8 cellular contexts compared by ENCODE assay signal in genomic region chr6:32609731-32610640, GRCh38. TPM values are rescaled to one million over a fixed set of nuclear protein-coding genes. Genes with fewer than 3 reads are reported as not detected.
A peak's percentile ranks its signal among the peaks of the same experiment; 100 is the strongest.
DNase-seq lines count a peak whose midpoint lies in the region; ATAC-seq and TF ChIP-seq lines count a peak whose summit lies in the region.

No MANE protein-coding gene starts in this region.

- H3K4me3 ChIP-seq in RWPE2 (ENCODE audit: severe bottlenecking) (no peak overlapping the region), right atrium auricular region (no peak overlapping the region)

- TF ChIP-seq CTCF in RWPE2 (IDR thresholded peaks at IDR 0.05; ENCODE audit: poor library complexity, severe bottlenecking) (no peak), right atrium auricular region (IDR thresholded peaks at IDR 0.05) (no peak)

- H3K27me3 ChIP-seq in RWPE2 (ENCODE audit: insufficient read depth, poor library complexity, severe bottlenecking) (no peaks in the 10 kb centered on the region), right atrium auricular region (no peaks in the 10 kb centered on the region)

- no peaks in the 10 kb centered on the region for H3K9me3 ChIP-seq in RWPE2 (ENCODE audit: severe bottlenecking)
- H3K9me3 ChIP-seq in right atrium auricular region: no peaks in the 10 kb centered on the region

- DNase-seq in EH (ENCODE audit: low read depth): peak; percentile 91
- DNase-seq in RWPE2 (ENCODE audit: low spot score): no peak
- peak; percentile 94 for DNase-seq in amniotic epithelial cell (ENCODE audit: low read depth)
- no peak for DNase-seq in right atrium auricular region (ENCODE audit: low spot score)
- DNase-seq in retina: peak; percentile 77
- no peak for DNase-seq in cerebellar nuclear complex (lab: John Stamatoyannopoulos, UW)

- ATAC-seq in GM19468 (IDR thresholded peaks at IDR 0.05; ENCODE audit: extremely low read depth, unreplicated experiment): peak; percentile 60
- ATAC-seq in HG03521 (IDR thresholded peaks at IDR 0.05; ENCODE audit: unreplicated experiment): peak; percentile 95
- peak; percentile 99 for ATAC-seq in RWPE2 (ENCODE audit: low read depth)

- H3K27ac ChIP-seq in RWPE2 (ENCODE audit: poor library complexity, severe bottlenecking): no peak overlapping the region
- peak overlapping the region; percentile 46 to 48 for H3K27ac ChIP-seq in right atrium auricular region

- H3K36me3 ChIP-seq in RWPE2 (ENCODE audit: low read depth): no peaks in the 10 kb centered on the region
- H3K36me3 ChIP-seq in right atrium auricular region: no peaks in the 10 kb centered on the region

- H3K4me1 ChIP-seq in RWPE2 (ENCODE audit: insufficient read depth, poor library complexity, severe bottlenecking) (no peaks in the 10 kb centered on the region), right atrium auricular region (no peaks in the 10 kb centered on the region)

RNA-seq across cellular contexts. Expression of gene HLA-DRB1, which starts 20.3 kb away (rescaled TPM):
- 10 to 100 TPM; 24.0 to 37.6 TPM for total RNA-seq in right atrium auricular region

RNA-seq across cellular contexts. Expression of gene HLA-DQA1, which starts 27.2 kb away (rescaled TPM):
- total RNA-seq in right atrium auricular region: 1 to 10 TPM in 1 of 2 donors, under 1 TPM in 1; 0.63 to 2.9 TPM

RNA-seq across cellular contexts. Expression of gene HLA-DQB1, which starts 56.5 kb away (rescaled TPM):
- 1 to 10 TPM in 1 of 2 donors, under 1 TPM in 1; 0.59 to 1.8 TPM for total RNA-seq in right atrium auricular region

Comparison
In these comparisons a context has a peak if more than half of its experiments do, and no peak if none do; other contexts are left out.
1. DNase-seq: peak in EH (single experiment), amniotic epithelial cell (single experiment) and retina (single experiment); none in RWPE2 (single experiment), right atrium auricular region (single experiment) and cerebellar nuclear complex (0 of 2).
2. Peak in every context shown above with its lines, with median percentiles within 50 percentile points of each other: ATAC-seq.